Comparison of ENCODE assay signal across 29 cellular contexts in the genomic region with DNA sequence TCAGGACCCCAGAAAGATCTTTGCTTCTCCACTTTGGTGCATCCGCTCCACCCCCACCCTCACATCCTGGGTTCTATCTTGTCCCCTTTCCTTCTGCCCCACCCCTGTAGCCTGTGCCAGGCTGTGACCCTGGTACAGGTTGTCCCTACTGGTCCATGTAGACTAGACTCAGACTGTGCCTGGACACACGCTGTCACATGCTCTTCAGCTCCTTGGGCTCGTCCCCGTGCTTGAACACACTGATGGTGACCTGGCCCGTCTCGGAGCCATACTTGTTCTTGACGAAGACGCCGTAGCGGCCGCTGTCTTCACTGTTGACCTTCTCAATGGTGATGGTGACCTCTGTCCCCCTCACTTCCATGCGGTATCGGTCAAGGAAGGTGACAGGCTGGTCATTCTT. TPM values are rescaled to one million over a fixed set of nuclear protein-coding genes. Genes with fewer than 3 reads are reported as not detected.
"Had no signal": no experiment of that assay in that cellular context is flagged by ENCODE, and none has a peak within 500 bp of the region (broad histone marks: within the 10 kb centered on the region; RNA-seq: fewer than 3 reads in every experiment).

No MANE protein-coding gene starts in this region.

- H3K4me3 ChIP-seq: esophagus squamous epithelium, heart right ventricle, lower lobe of right lung, ovary, psoas muscle, suprapubic skin, transverse colon, vagina had no signal

- H3K36me3 ChIP-seq: esophagus squamous epithelium, lower lobe of right lung, ovary, suprapubic skin, transverse colon, vagina had no signal

- H3K27ac Mint-ChIP-seq: effector memory CD8-positive, alpha-beta T cell; memory B cell; natural killer cell had no signal

- H3K27ac ChIP-seq: esophagus squamous epithelium, heart right ventricle, lower lobe of right lung, ovary, psoas muscle, suprapubic skin, transverse colon, vagina had no signal

- H3K9me3 Mint-ChIP-seq: natural killer cell, neural crest cell had no signal

- DNase-seq: cerebellar nuclear complex; cortex of kidney; effector memory CD8-positive, alpha-beta T cell; erythroblast; esophagus squamous epithelium; foreskin melanocyte; glutamatergic neuron; heart right ventricle; hippocampal formation; islet precursor cell; kidney glomerular epithelial cell; left ventricle myocardium superior; lower lobe of right lung; natural killer cell; psoas muscle; right cardiac atrium; small intestine; stimulated activated CD4-positive, alpha-beta T cell treated with anti-CD3 and anti-CD28 coated beads, Interleukin-12 subunit alpha, Interleukin-12 subunit beta, amount 100 ng/mL, for 4 hours; stimulated activated CD4-positive, alpha-beta T cell treated with anti-CD3 and anti-CD28 coated beads, Interleukin-1b, Interleukin-23, amount 100 ng/mL, for 48 hours; stimulated activated CD4-positive, alpha-beta T cell treated with anti-CD3 and anti-CD28 coated beads, Interleukin-4, amount 100 ng/mL, for 1 hour; stimulated activated CD8-positive, alpha-beta memory T cell treated with anti-CD3 and anti-CD28 coated beads, Interleukin-4, amount 100 ng/mL, for 48 hours; stimulated activated naive CD4-positive, alpha-beta T cell treated with Interleukin-2 at 50 U/mL for 16 hours; transverse colon had no signal

- H3K9me3 ChIP-seq: lower lobe of right lung, ovary, psoas muscle, suprapubic skin, transverse colon, vagina had no signal

- H3K27me3 ChIP-seq: esophagus squamous epithelium, heart right ventricle, ovary, suprapubic skin, transverse colon, vagina had no signal

- H3K4me1 Mint-ChIP-seq: memory B cell, natural killer cell, neural crest cell had no signal

- ATAC-seq: effector memory CD8-positive, alpha-beta T cell; left ventricle myocardium superior; lower lobe of right lung; natural killer cell had no signal

- H3K36me3 Mint-ChIP-seq: natural killer cell had no signal

- H3K4me3 Mint-ChIP-seq: effector memory CD8-positive, alpha-beta T cell; memory B cell; natural killer cell; neural crest cell had no signal

- H3K4me1 ChIP-seq: esophagus squamous epithelium, suprapubic skin, transverse colon, vagina had no signal

RNA-seq across cellular contexts. Expression of a gene that starts 54.8 kb away (rescaled TPM):
- total RNA-seq: mononuclear cell, neural crest cell had no signal
